8 cellular contexts compared by ENCODE assay signal in genomic region chr4:145099653-145100052, GRCh38. TPM values are rescaled to one million over a fixed set of nuclear protein-coding genes. Genes with fewer than 3 reads are reported as not detected.
DNase-seq lines count a peak whose midpoint lies in the region; ATAC-seq, FAIRE-seq and TF ChIP-seq lines count a peak whose summit lies in the region.

No MANE protein-coding gene starts in this region.

- RAD21 ChIA-PET in GM12878 (lab: Charles Lee; ENCODE audit: unreplicated experiment): interaction anchor here (0.6 to 4.4 kb wide), 9 partner anchors 12 to 128 kb away, joined by 3 to 30 read pairs (median 3); no protein-coding TSS in a partner anchor

- intact Hi-C loops in CD4-positive, alpha-beta memory T cell (cut with micrococcal nuclease): loop anchor here (2.0 to 10.0 kb wide), 4 partner anchors 19 to 1915 kb away; partner anchors contain the start of genes LSM6 and USP38
- intact Hi-C loops in GM12878 (cut with micrococcal nuclease; ENCODE audit: unreplicated experiment): loop anchor here (5.0 kb wide), 1 partner anchor 518 kb away; the partner anchor contains the start of gene MMAA
- intact Hi-C loops in prostate gland (cut with DNase I): loop anchor here (2.0 to 10.0 kb wide), 2 partner anchors 519 to 635 kb away; partner anchors contain the start of gene MMAA

- WGBS in GM12878 (ENCODE audit: insufficient coverage, insufficient replicate concordance, low lambda C conversion rate, missing lambda C conversion rate): 0% methylated on average over 5 of the region's 5 CpGs
- 25% methylated on average over 5 of the region's 5 CpGs for WGBS in prostate gland

- no peak for DNase-seq in CD4-positive, alpha-beta memory T cell
- DNase-seq in GM12878 (ENCODE audit: low read depth, low spot score) (no peak), naive B cell (peak; percentile 12), left lobe of liver (ENCODE audit: low spot score) (no peak), prostate gland (ENCODE audit: low spot score) (no peak), occipital lobe (lab: John Stamatoyannopoulos, UW) (no peak)

- H3K36me3 Mint-ChIP-seq in CD4-positive, alpha-beta memory T cell: peaks cover 8 to 31% of the 10 kb centered on the region in 2 donors
- H3K36me3 Mint-ChIP-seq in naive B cell: peaks cover under 1 to 10% of the 10 kb centered on the region in 2 donors

- no peak overlapping the region for H2AFZ ChIP-seq in KMS-11 (ENCODE audit: low read depth)
- no peak overlapping the region for H2AFZ ChIP-seq in GM12878 (ENCODE audit: control insufficient read depth, low read depth, low read length)

- in situ Hi-C loops in GM12878 (cut with MboI): loop anchor here (25.0 kb wide), 1 partner anchor 1562 kb away; no protein-coding TSS in a partner anchor

- H3K4me3 Mint-ChIP-seq in CD4-positive, alpha-beta memory T cell: peak overlapping the region; percentile 91 to 98 (median 97)
- H3K4me3 Mint-ChIP-seq in naive B cell: peak overlapping the region; percentile 42 to 98 (median 96)

- POLR2A ChIA-PET in CD4-positive, alpha-beta memory T cell (lab: Charles Lee; ENCODE audit: partially characterized antibody): interaction anchor here (0.6 to 3.0 kb wide), 8 partner anchors 9 to 1997 kb away, joined by 3 to 51 read pairs (median 11); partner anchors contain the start of genes MMAA and OTUD4
- POLR2A ChIA-PET in GM12878 (lab: Charles Lee): interaction anchor here (0.6 to 2.7 kb wide), 5 partner anchors 33 to 1193 kb away, joined by 3 to 25 read pairs (median 4); no protein-coding TSS in a partner anchor

- SMC1A ChIA-PET in GM12878 (lab: Charles Lee; ENCODE audit: uncharacterized antibody, unreplicated experiment): interaction anchor here (0.6 to 4.9 kb wide), 15 partner anchors 12 to 524 kb away, joined by 3 to 34 read pairs (median 4); no protein-coding TSS in a partner anchor

- peak overlapping the region in 1 of 2 donors; percentile 96 for H3K4me3 ChIP-seq in CD4-positive, alpha-beta memory T cell (ENCODE audit: low read length in 2 of 2)
- H3K4me3 ChIP-seq in KMS-11 (IDR thresholded peaks at IDR 0.05; ENCODE audit: insufficient read depth, low read depth, low read length) (no peak overlapping the region), GM12878 (peak overlapping the region; percentile 94), prostate gland (no peak overlapping the region)

- ATAC-seq in GM12878 (peak; percentile 12), naive B cell (ENCODE audit: low read depth in 2 of 2) (no peak), left lobe of liver (no peak), HG03025 (IDR thresholded peaks at IDR 0.05; ENCODE audit: low FRiP score, unreplicated experiment) (no peak)

- H3K79me2 ChIP-seq in KMS-11 (ENCODE audit: insufficient read depth, low read depth): peaks cover 96% of the 10 kb centered on the region
- H3K79me2 ChIP-seq in GM12878 (ENCODE audit: control insufficient read depth, insufficient read depth, low read length): peaks cover 93% of the 10 kb centered on the region

- H3K9me3 Mint-ChIP-seq in CD4-positive, alpha-beta memory T cell: peaks cover 0 to 3% (median 0%) of the 10 kb centered on the region in 8 donors
- H3K9me3 Mint-ChIP-seq in naive B cell: no peaks in the 10 kb centered on the region

- peak overlapping the region in 6 of 7 donors; percentile 76 to 99 (median 98) for H3K27ac Mint-ChIP-seq in CD4-positive, alpha-beta memory T cell
- H3K27ac Mint-ChIP-seq in naive B cell: peak overlapping the region; percentile 8 to 99 (median 80)

- H3K4me2 ChIP-seq in KMS-11: peak overlapping the region; percentile 95
- H3K4me2 ChIP-seq in GM12878 (ENCODE audit: control insufficient read depth, insufficient read depth): peak overlapping the region; percentile 9

- peaks cover 27 to 43% (median 30%) of the 10 kb centered on the region in 4 donors for H3K4me1 Mint-ChIP-seq in CD4-positive, alpha-beta memory T cell
- H3K4me1 Mint-ChIP-seq in naive B cell: peaks cover 22 to 49% (median 23%) of the 10 kb centered on the region in 3 donors

- H4K20me1 ChIP-seq in KMS-11 (ENCODE audit: insufficient read depth): peaks cover 24% of the 10 kb centered on the region
- H4K20me1 ChIP-seq in GM12878 (ENCODE audit: control insufficient read depth, insufficient read depth): no peaks in the 10 kb centered on the region

- H3K9ac ChIP-seq in KMS-11: peak overlapping the region; percentile 96; the same call in 1 of the 2 replicates
- peak overlapping the region; percentile 92 for H3K9ac ChIP-seq in GM12878 (ENCODE audit: control insufficient read depth, insufficient read depth, low read length)

- TF ChIP-seq POLR2A in GM12878 (IDR thresholded peaks at IDR 0.05; ENCODE audit: low read depth, low read length) (no peak), prostate gland (IDR thresholded peaks at IDR 0.05) (no peak)

- peaks cover 64% of the 10 kb centered on the region for H3K4me1 ChIP-seq in CD4-positive, alpha-beta memory T cell (ENCODE audit: insufficient read depth, low read length)
- H3K4me1 ChIP-seq in KMS-11 (ENCODE audit: low read depth, poor library complexity, severe bottlenecking) (peaks cover 62% of the 10 kb centered on the region), GM12878 (ENCODE audit: control insufficient read depth, insufficient read depth, low read length) (peaks cover 10% of the 10 kb centered on the region), prostate gland (replicated peaks) (peaks cover 4% of the 10 kb centered on the region)

- H3K9me3 ChIP-seq in CD4-positive, alpha-beta memory T cell (ENCODE audit: control insufficient read depth in 1 of 2, low read length in 2 of 2): no peaks in the 10 kb centered on the region
- H3K9me3 ChIP-seq in GM12878 (replicated peaks; ENCODE audit: control insufficient read depth, insufficient read depth, low read length) (no peaks in the 10 kb centered on the region), prostate gland (no peaks in the 10 kb centered on the region)

- H3K27me3 Mint-ChIP-seq in CD4-positive, alpha-beta memory T cell: no peaks in the 10 kb centered on the region
- no peaks in the 10 kb centered on the region for H3K27me3 Mint-ChIP-seq in naive B cell

- no peak for TF ChIP-seq EP300 in GM12878 (IDR thresholded peaks at IDR 0.05; ENCODE audit: borderline replicate concordance in 1 of 2, control insufficient read depth in 1 of 2, low read depth in 2 of 2, low read length in 2 of 2)

- CTCF ChIA-PET in CD4-positive, alpha-beta memory T cell (lab: Charles Lee; ENCODE audit: partially characterized antibody): interaction anchor here (1.6 kb wide), 1 partner anchor 26 kb away, joined by 5 read pairs; no protein-coding TSS in a partner anchor
- CTCF ChIA-PET in GM12878 (lab: Yijun Ruan, JAX): interaction anchor here (1.2 to 6.6 kb wide), 4 partner anchors 15 to 81 kb away, joined by 3 to 30 read pairs (median 10); no protein-coding TSS in a partner anchor

- no TSS peak for BruUV-seq in GM12878 (replicated peaks; lab: Mats Ljungman, UMichigan)

- H3K27me3 ChIP-seq in CD4-positive, alpha-beta memory T cell (ENCODE audit: insufficient read depth, low read length): no peaks in the 10 kb centered on the region
- H3K27me3 ChIP-seq in KMS-11 (ENCODE audit: insufficient read depth, low read depth) (no peaks in the 10 kb centered on the region), GM12878 (replicated peaks in 1 of 2; ENCODE audit: control insufficient read depth in 2 of 2, insufficient read depth in 2 of 2, low read length in 1 of 2) (no peaks in the 10 kb centered on the region), prostate gland (replicated peaks; ENCODE audit: insufficient read depth) (no peaks in the 10 kb centered on the region)

- TF ChIP-seq CTCF in KMS-11 (conservative IDR thresholded peaks at IDR 0.05; ENCODE audit: low read depth, low read length) (no peak), GM12878 (IDR thresholded peaks at IDR 0.05 in 2 of 3, conservative IDR thresholded peaks at IDR 0.05 in 1 of 3; ENCODE audit: control insufficient read depth in 2 of 3, extremely low read depth in 1 of 3, insufficient read depth in 1 of 3, low read depth in 3 of 3, low read length in 3 of 3) (no peak), prostate gland (IDR thresholded peaks at IDR 0.05) (no peak)

- peak overlapping the region; percentile 83 for H3K27ac ChIP-seq in CD4-positive, alpha-beta memory T cell (ENCODE audit: low read depth, low read length)
- H3K27ac ChIP-seq in KMS-11 (peak overlapping the region; percentile 87; the same call in 1 of the 2 replicates), GM12878 (ENCODE audit: control insufficient read depth, insufficient read depth) (peak overlapping the region; percentile 86), prostate gland (no peak overlapping the region)

- TF ChIP-seq RAD21 in GM12878 (IDR thresholded peaks at IDR 0.05; ENCODE audit: insufficient read depth, low read depth, low read length): no peak

- FAIRE-seq in GM12878 (lab: Jason Lieb, UNC): no peak

- H3K36me3 ChIP-seq in CD4-positive, alpha-beta memory T cell (ENCODE audit: insufficient read depth, low read length): no peaks in the 10 kb centered on the region
- peaks cover 6% of the 10 kb centered on the region; the same call in 1 of the 2 replicates for H3K36me3 ChIP-seq in KMS-11 (ENCODE audit: insufficient read depth)
- peaks cover 0 to 2% of the 10 kb centered on the region in 2 experiments; a peak in 1 of 4 replicates for H3K36me3 ChIP-seq in GM12878 (ENCODE audit: control insufficient read depth in 2 of 2, insufficient read depth in 2 of 2, low read length in 1 of 2)
- H3K36me3 ChIP-seq in prostate gland: no peaks in the 10 kb centered on the region

RNA-seq across cellular contexts. Expression of gene ABCE1, which starts 1.5 kb away (rescaled TPM):
- 10 to 100 TPM; 67.9 to 71.4 TPM for total RNA-seq in CD4-positive, alpha-beta memory T cell
- 10 to 100 TPM; 63.8 to 69.1 TPM for polyA plus RNA-seq in CD4-positive, alpha-beta memory T cell
- total RNA-seq in GM12878 (2013; cell fraction: nucleolus; rRNA removed): 217 and 237 TPM in 2 replicates
- total RNA-seq in GM12878 (2014; rRNA removed) (147 and 158 TPM in 2 replicates), GM12878 (2014; rRNA removed; fragmentation: Illumina TruSeq; extraction: Trizol) (168 and 172 TPM in 2 replicates), GM12878 (2021) (109 and 115 TPM in 2 replicates), left lobe of liver (18.8 TPM), prostate gland (10 to 100 TPM; 41.1 to 61.0 TPM), occipital lobe (137 TPM)
- 46.8 TPM for polyA plus RNA-seq in GM12878 (2011; ENCODE audit: low read depth)
- polyA plus RNA-seq in GM12878 (2011; rRNA removed) (149 and 220 TPM in 2 replicates), GM12878 (2014; fragmentation: Illumina TruSeq; extraction: Trizol) (167 and 221 TPM in 2 replicates), GM12878 (2014; fragmentation: Nextera tagmentation; extraction: Ambion mirVana) (100 to 1,000 TPM in 1 of 2 experiments, 10 to 100 TPM in 1; 75.9 to 108 TPM), GM12878 (2014; rRNA removed) (72.2 and 97.9 TPM in 2 replicates), GM12878 (2016; fragmentation: Nextera tagmentation; extraction: Ambion mirVana) (100 to 1,000 TPM; 124 to 144 TPM), naive B cell (ENCODE audit: low read depth in 6 of 6) (10 to 100 TPM; 45.5 to 63.7 (median 56.4) TPM)
- 99.2 and 112 TPM in 2 replicates for polyA plus RNA-seq in GM12878 (2011; cell fraction: cytosol; rRNA removed)
- 146 and 163 TPM in 2 replicates for polyA plus RNA-seq in GM12878 (2011; cell fraction: nucleus; rRNA removed)
- 51.6 and 54.1 TPM in 2 replicates for polyA plus RNA-seq in GM12878 (2012)
- 199 and 265 TPM in 2 replicates for polyA minus RNA-seq in GM12878 (2011; rRNA and poly(A)+ RNA removed)
- polyA minus RNA-seq in GM12878 (2011; cell fraction: cytosol; rRNA and poly(A)+ RNA removed): 58.4 and 60.6 TPM in 2 replicates
- polyA minus RNA-seq in GM12878 (2011; cell fraction: nucleus; rRNA and poly(A)+ RNA removed): 48.6 and 54.9 TPM in 2 replicates

RNA-seq across cellular contexts. Expression of gene ANAPC10, which starts 1.7 kb away (rescaled TPM):
- 10 to 100 TPM; 14.8 to 15.7 TPM for total RNA-seq in CD4-positive, alpha-beta memory T cell
- polyA plus RNA-seq in CD4-positive, alpha-beta memory T cell: 10 to 100 TPM; 35.4 to 40.1 TPM
- total RNA-seq in GM12878 (2013; cell fraction: nucleolus; rRNA removed): 93.9 and 108 TPM in 2 replicates
- total RNA-seq in GM12878 (2014; rRNA removed) (26.8 and 31.0 TPM in 2 replicates), GM12878 (2014; rRNA removed; fragmentation: Illumina TruSeq; extraction: Trizol) (44.1 and 44.9 TPM in 2 replicates), GM12878 (2021) (21.6 and 23.8 TPM in 2 replicates), left lobe of liver (6.3 TPM), prostate gland (10 to 100 TPM; 22.3 to 31.4 TPM), occipital lobe (41.5 TPM)
- 17.7 TPM for polyA plus RNA-seq in GM12878 (2011; ENCODE audit: low read depth)
- polyA plus RNA-seq in GM12878 (2011; rRNA removed) (52.9 and 76.8 TPM in 2 replicates), GM12878 (2014; fragmentation: Illumina TruSeq; extraction: Trizol) (43.7 and 58.0 TPM in 2 replicates), GM12878 (2014; fragmentation: Nextera tagmentation; extraction: Ambion mirVana) (10 to 100 TPM; 60.2 to 73.7 TPM), GM12878 (2014; rRNA removed) (25.0 and 34.0 TPM in 2 replicates), GM12878 (2016; fragmentation: Nextera tagmentation; extraction: Ambion mirVana) (10 to 100 TPM; 56.1 to 62.6 TPM), naive B cell (ENCODE audit: low read depth in 6 of 6) (10 to 100 TPM; 26.8 to 60.9 (median 41.2) TPM)
- 21.2 and 26.0 TPM in 2 replicates for polyA plus RNA-seq in GM12878 (2011; cell fraction: cytosol; rRNA removed)
- 23.9 and 26.9 TPM in 2 replicates for polyA plus RNA-seq in GM12878 (2011; cell fraction: nucleus; rRNA removed)
- 17.7 and 21.8 TPM in 2 replicates for polyA plus RNA-seq in GM12878 (2012)
- 42.6 and 42.8 TPM in 2 replicates for polyA minus RNA-seq in GM12878 (2011; rRNA and poly(A)+ RNA removed)
- 4.4 and 4.5 TPM in 2 replicates for polyA minus RNA-seq in GM12878 (2011; cell fraction: cytosol; rRNA and poly(A)+ RNA removed)
- 34.2 and 53.3 TPM in 2 replicates for polyA minus RNA-seq in GM12878 (2011; cell fraction: nucleus; rRNA and poly(A)+ RNA removed)

Comparison
In these comparisons a context has a peak if more than half of its experiments do, and no peak if none do; other contexts are left out.
1. H3K27ac ChIP-seq: peak in CD4-positive, alpha-beta memory T cell (single experiment), KMS-11 (single experiment) and GM12878 (single experiment); none in prostate gland (0 of 2).